19 cellular contexts compared by ENCODE assay signal in the genomic region with DNA sequence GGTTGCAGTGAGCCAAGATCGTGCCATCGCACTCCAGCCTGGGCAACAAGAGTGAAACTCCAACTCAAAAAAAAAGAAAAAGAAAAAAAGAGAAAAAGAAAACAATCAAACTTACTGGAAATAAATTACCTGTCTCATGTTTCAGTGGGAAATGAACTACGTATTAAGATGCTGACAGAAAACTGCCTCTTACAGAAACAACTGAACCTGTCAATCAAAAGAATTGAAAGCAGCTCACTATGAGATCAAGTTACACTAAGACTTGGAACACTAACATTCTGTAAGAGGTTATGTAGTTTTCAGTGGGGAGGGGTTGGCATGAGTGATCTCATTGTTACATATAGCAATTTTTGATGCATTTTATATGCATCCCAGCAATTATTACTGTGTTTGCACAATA.
"Had no signal": no experiment of that assay in that cellular context is flagged by ENCODE, and none has a peak within 500 bp of the region (broad histone marks: within the 10 kb centered on the region; RNA-seq: fewer than 3 reads in every experiment).

No MANE protein-coding gene starts in this region.

- H3K4me3 Mint-ChIP-seq: activated CD4-positive, alpha-beta memory T cell treated with anti-CD3 and anti-CD28 coated beads, Interleukin-2, amount 10 ng/mL, durations not matched to agents 7 days and 5 days; activated CD4-positive, alpha-beta T cell treated with anti-CD3 and anti-CD28 coated beads for 36 hours; memory B cell; natural killer cell had no signal

- H3K36me3 Mint-ChIP-seq: activated naive CD4-positive, alpha-beta T cell treated with anti-CD3 and anti-CD28 coated beads, Interleukin-2, amount 50 U/mL, for 72 hours; memory B cell; natural killer cell had no signal

- H3K79me2 ChIP-seq: hepatocyte had no signal

- ATAC-seq: activated CD4-positive, alpha-beta T cell treated with anti-CD3 and anti-CD28 coated beads for 36 hours; activated naive CD4-positive, alpha-beta T cell treated with anti-CD3 and anti-CD28 coated beads, Interleukin-2, amount 50 U/mL, for 72 hours; esophagus mucosa; natural killer cell had no signal

- H3K4me1 ChIP-seq: tibial artery had no signal

- DNase-seq: activated CD4-positive, alpha-beta memory T cell treated with anti-CD3 and anti-CD28 coated beads, Interleukin-2, amount 10 ng/mL, durations not matched to agents 7 days and 5 days; activated CD4-positive, alpha-beta T cell treated with anti-CD3 and anti-CD28 coated beads for 36 hours; activated effector memory CD4-positive, alpha-beta T cell treated with anti-CD3 and anti-CD28 coated beads, Interleukin-2, amount 50 U/mL, for 16 hours; activated T-cell treated with anti-CD3 and anti-CD28 coated beads, Interleukin-2, amount 50 U/mL, for 48 hours; amniotic stem cell; left ventricle myocardium inferior; natural killer cell; stimulated activated CD4-positive, alpha-beta T cell treated with anti-CD3 and anti-CD28 coated beads, Interleukin-15, amount 100 ng/mL, for 24 hours; stimulated activated CD4-positive, alpha-beta T cell treated with anti-CD3 and anti-CD28 coated beads, Interleukin-4, amount 100 ng/mL, for 1 hour; stimulated activated naive CD4-positive, alpha-beta T cell; tibial artery; WERI-Rb-1 had no signal

- FAIRE-seq: keratinocyte, urothelium cell line had no signal

- H2AFZ ChIP-seq: hepatocyte had no signal

- H3K4me2 ChIP-seq: hepatocyte had no signal

- H3K27ac ChIP-seq: hepatocyte, left ventricle myocardium inferior, skin epidermis, tibial artery, WERI-Rb-1 had no signal

- H3K9me3 ChIP-seq: left ventricle myocardium inferior had no signal

- H3K4me1 Mint-ChIP-seq: memory B cell, natural killer cell had no signal

- H3K27ac Mint-ChIP-seq: activated CD4-positive, alpha-beta memory T cell treated with anti-CD3 and anti-CD28 coated beads, Interleukin-2, amount 10 ng/mL, durations not matched to agents 7 days and 5 days; activated CD4-positive, alpha-beta T cell treated with anti-CD3 and anti-CD28 coated beads for 36 hours; activated naive CD4-positive, alpha-beta T cell treated with anti-CD3 and anti-CD28 coated beads, Interleukin-2, amount 50 U/mL, for 72 hours; memory B cell; natural killer cell had no signal

- H3K36me3 ChIP-seq: left ventricle myocardium inferior, tibial artery, WERI-Rb-1 had no signal

- H3K27me3 ChIP-seq: hepatocyte, tibial artery had no signal

- H3K4me3 ChIP-seq: hepatocyte, left ventricle myocardium inferior, skin epidermis, tibial artery had no signal
